ENCODE assay signal across 1 cellular context in the genomic region with DNA sequence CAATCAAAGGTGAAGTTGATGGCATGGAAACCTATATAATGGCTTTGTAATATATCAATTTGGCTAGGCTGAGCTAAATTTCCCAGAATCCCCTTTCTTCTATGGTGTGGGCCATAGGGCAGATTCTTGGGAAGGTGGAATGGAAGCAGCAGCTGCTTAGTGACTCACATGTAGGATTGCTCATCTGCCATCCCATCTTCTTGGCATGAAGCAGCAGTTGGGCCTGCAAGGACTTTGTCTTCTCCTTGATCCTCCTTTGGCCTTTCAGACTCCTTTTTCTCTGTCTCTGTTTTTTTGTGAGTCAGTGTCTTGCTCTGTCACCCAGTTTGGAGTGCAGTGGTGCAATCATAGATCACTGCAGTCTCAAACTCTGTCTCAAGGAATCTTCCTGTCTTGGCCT.
TF ChIP-seq lines count a peak whose summit lies in the region.

No MANE protein-coding gene starts in this region.

TF ChIP-seq in H1, 55 proteins besides CTCF, POLR2A, EP300 and RAD21:
- TF ChIP-seq, protein P1, sequence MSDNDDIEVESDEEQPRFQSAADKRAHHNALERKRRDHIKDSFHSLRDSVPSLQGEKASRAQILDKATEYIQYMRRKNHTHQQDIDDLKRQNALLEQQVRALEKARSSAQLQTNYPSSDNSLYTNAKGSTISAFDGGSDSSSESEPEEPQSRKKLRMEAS (IDR thresholded peaks at IDR 0.05) = no peak
- no peak for TF ChIP-seq POU5F1 (IDR thresholded peaks at IDR 0.05; ENCODE audit: low read depth, low read length)
- no peak for TF ChIP-seq GTF2F1 (IDR thresholded peaks at IDR 0.05; ENCODE audit: borderline replicate concordance, low read depth, low read length)
- TF ChIP-seq KDM4A (IDR thresholded peaks at IDR 0.05; ENCODE audit: low read depth, low read length, severe bottlenecking) = no peak
- TF ChIP-seq ASH2L (IDR thresholded peaks at IDR 0.05; ENCODE audit: low read length) = no peak
- no peak for TF ChIP-seq EGR1 (IDR thresholded peaks at IDR 0.05; ENCODE audit: borderline replicate concordance, low read depth, low read length)
- no peak for TF ChIP-seq SRF (IDR thresholded peaks at IDR 0.05; ENCODE audit: low read depth, low read length)
- TF ChIP-seq TAF1 (IDR thresholded peaks at IDR 0.05; ENCODE audit: low read depth, low read length) = no peak
- TF ChIP-seq KDM1A (IDR thresholded peaks at IDR 0.05; ENCODE audit: borderline replicate concordance, low read length) = no peak
- no peak for TF ChIP-seq CEBPB (IDR thresholded peaks at IDR 0.05; ENCODE audit: low read depth, low read length)
- TF ChIP-seq CTBP2 (IDR thresholded peaks at IDR 0.05; ENCODE audit: borderline replicate concordance, insufficient read depth, insufficient read length, low read length) = no peak
- no peak for TF ChIP-seq CHD2 (IDR thresholded peaks at IDR 0.05; ENCODE audit: low read length)
- no peak for TF ChIP-seq CBX8 (IDR thresholded peaks at IDR 0.05; ENCODE audit: borderline replicate concordance, low read depth, low read length)
- TF ChIP-seq TBP (IDR thresholded peaks at IDR 0.05; ENCODE audit: low read depth, low read length) = no peak
- TF ChIP-seq GABPA (IDR thresholded peaks at IDR 0.05; ENCODE audit: borderline replicate concordance, insufficient read depth, low read length) = no peak
